ENCODE assay signal across 21 cellular contexts in genomic region chr18:70200286-70200685, GRCh38.
"Had no signal": no experiment of that assay in that cellular context is flagged by ENCODE, and none has a peak within 500 bp of the region (broad histone marks: within the 10 kb centered on the region; RNA-seq: fewer than 3 reads in every experiment).

No MANE protein-coding gene starts in this region.

- H3K9me3 Mint-ChIP-seq: mesothelial cell of epicardium; naive B cell; natural killer cell; nephron progenitor cell; stimulated activated naive CD8-positive, alpha-beta T cell treated with anti-CD3 and anti-CD28 coated beads, Interleukin-15, Interleukin-2, amounts not matched to agents 100 ng/mL and 50 ng/mL, for 24 hours had no signal

- DNase-seq: islet precursor cell; left ventricle myocardium inferior; mesendoderm; naive B cell; natural killer cell; nephron progenitor cell; pancreas; posterior cingulate gyrus; retina; right cardiac atrium; stimulated activated CD4-positive, alpha-beta T cell treated with anti-CD3 and anti-CD28 coated beads, Interleukin-12 subunit alpha, Interleukin-12 subunit beta, amount 100 ng/mL, for 4 hours; stimulated activated CD4-positive, alpha-beta T cell treated with anti-CD3 and anti-CD28 coated beads, Interleukin-15, amount 100 ng/mL, for 24 hours; stimulated activated CD4-positive, alpha-beta T cell treated with anti-CD3 and anti-CD28 coated beads, Interleukin-2, amount 100 ng/mL, for 24 hours; stimulated activated CD4-positive, alpha-beta T cell treated with anti-CD3 and anti-CD28 coated beads, Interleukin-4, amount 100 ng/mL, for 1 hour; stimulated activated naive CD4-positive, alpha-beta T cell; tibial artery; trophoblast cell; upper lobe of right lung had no signal

- H3K4me3 Mint-ChIP-seq: mesothelial cell of epicardium; natural killer cell; nephron progenitor cell; stimulated activated naive CD8-positive, alpha-beta T cell treated with anti-CD3 and anti-CD28 coated beads, Interleukin-15, Interleukin-2, amounts not matched to agents 100 ng/mL and 50 ng/mL, for 24 hours had no signal

- H3K27ac Mint-ChIP-seq: mesothelial cell of epicardium; natural killer cell; nephron progenitor cell; stimulated activated naive CD8-positive, alpha-beta T cell treated with anti-CD3 and anti-CD28 coated beads, Interleukin-15, Interleukin-2, amounts not matched to agents 100 ng/mL and 50 ng/mL, for 24 hours had no signal

- ATAC-seq: natural killer cell, pancreas, right cardiac atrium, sciatic nerve, upper lobe of right lung had no signal
